Comparison of ENCODE assay signal across 8 cellular contexts in genomic region chr19:57240311-57241090, GRCh38. TPM values are rescaled to one million over a fixed set of nuclear protein-coding genes. Genes with fewer than 3 reads are reported as not detected.
DNase-seq lines count a peak whose midpoint lies in the region; ATAC-seq and TF ChIP-seq lines count a peak whose summit lies in the region.

Gene ZNF805 (plus strand): TSS chr19:57240632. CDS start chr19:57240892, 260 bp downstream.

- no peak for TF ChIP-seq CTCF in GM23338 (conservative IDR thresholded peaks at IDR 0.05; ENCODE audit: low read depth in 2 of 2)
- no peak for TF ChIP-seq CTCF in fibroblast of lung (conservative IDR thresholded peaks at IDR 0.05 in 1 of 2, IDR thresholded peaks at IDR 0.05 in 1 of 2; ENCODE audit: low read depth in 1 of 2, low read length in 2 of 2)

- peaks cover 8% of the 10 kb centered on the region for H4K20me1 ChIP-seq in GM23338 (replicated peaks; ENCODE audit: insufficient read depth)
- no peaks in the 10 kb centered on the region for H4K20me1 ChIP-seq in fibroblast of lung (ENCODE audit: control insufficient read depth, extremely low read depth, insufficient read depth, low read length)

- no peaks in the 10 kb centered on the region for H3K9me3 Mint-ChIP-seq in GM23338
- no peaks in the 10 kb centered on the region for H3K9me3 Mint-ChIP-seq in activated T-helper 17 cell treated with anti-CD3 and anti-CD28 coated beads, Interleukin-2, amount 50 U/mL, for 72 hours
- H3K9me3 Mint-ChIP-seq in naive B cell = peaks cover 0 to 3% (median 0%) of the 10 kb centered on the region in 7 donors
- no peaks in the 10 kb centered on the region for H3K9me3 Mint-ChIP-seq in stimulated activated effector memory CD8-positive, alpha-beta T cell treated with anti-CD3 and anti-CD28 coated beads, Interleukin-12 subunit alpha, Interleukin-12 subunit beta, amount 100 ng/mL, for 72 hours

- peaks cover 6% of the 10 kb centered on the region for H3K27me3 Mint-ChIP-seq in GM23338 (ENCODE audit: insufficient read depth, low read depth, poor library complexity)
- no peaks in the 10 kb centered on the region for H3K27me3 Mint-ChIP-seq in activated T-helper 17 cell treated with anti-CD3 and anti-CD28 coated beads, Interleukin-2, amount 50 U/mL, for 72 hours
- H3K27me3 Mint-ChIP-seq in naive B cell = no peaks in the 10 kb centered on the region

- H3K4me1 Mint-ChIP-seq in GM23338 (peaks cover 8% of the 10 kb centered on the region; the same call in 2 of the 3 replicates), naive B cell (peaks cover 20 to 41% (median 32%) of the 10 kb centered on the region in 3 donors)
- H3K4me1 Mint-ChIP-seq in activated T-helper 17 cell treated with anti-CD3 and anti-CD28 coated beads, Interleukin-2, amount 50 U/mL, for 72 hours = peaks cover 12% of the 10 kb centered on the region
- H3K4me1 Mint-ChIP-seq in stimulated activated effector memory CD8-positive, alpha-beta T cell treated with anti-CD3 and anti-CD28 coated beads, Interleukin-12 subunit alpha, Interleukin-12 subunit beta, amount 100 ng/mL, for 72 hours = peaks cover 28% of the 10 kb centered on the region

- peak within 1 kb of the TSS; percentile 99 for H3K4me3 ChIP-seq in GM23338
- peak within 1 kb of the TSS; percentile 52 to 100 (median 84) for H3K4me3 ChIP-seq in fibroblast of lung (replicated peaks in 1 of 4; ENCODE audit: control extremely low read depth in 1 of 4, insufficient read depth in 1 of 4, low read depth in 3 of 4, low read length in 4 of 4)

- no peaks in the 10 kb centered on the region; the same call in 1 of the 2 replicates for H3K4me1 ChIP-seq in GM23338 (ENCODE audit: insufficient read depth)
- peaks cover 6% of the 10 kb centered on the region for H3K4me1 ChIP-seq in fibroblast of lung (ENCODE audit: control insufficient read depth, extremely low read depth, insufficient read depth, low read length)

- H3K9me3 ChIP-seq in fibroblast of lung (ENCODE audit: control insufficient read depth, insufficient read depth, low read depth, low read length) = no peaks in the 10 kb centered on the region

- peaks cover 30% of the 10 kb centered on the region for H3K79me2 ChIP-seq in GM23338 (replicated peaks; ENCODE audit: insufficient read depth)
- peaks cover 32% of the 10 kb centered on the region for H3K79me2 ChIP-seq in fibroblast of lung (ENCODE audit: control insufficient read depth, insufficient read depth, low read length)

- H3K27ac Mint-ChIP-seq in GM23338 = peak within 1 kb of the TSS; percentile 98
- H3K27ac Mint-ChIP-seq in activated T-helper 17 cell treated with anti-CD3 and anti-CD28 coated beads, Interleukin-2, amount 50 U/mL, for 72 hours = peak within 1 kb of the TSS; percentile 89
- peak within 1 kb of the TSS; percentile 76 to 99 (median 97) for H3K27ac Mint-ChIP-seq in naive B cell
- H3K27ac Mint-ChIP-seq in stimulated activated effector memory CD8-positive, alpha-beta T cell treated with anti-CD3 and anti-CD28 coated beads, Interleukin-12 subunit alpha, Interleukin-12 subunit beta, amount 100 ng/mL, for 72 hours = peak within 1 kb of the TSS; percentile 95

- peak within 1 kb of the TSS; percentile 89 for H3K9ac ChIP-seq in fibroblast of lung (ENCODE audit: insufficient read depth, low read length)

- H3K27ac ChIP-seq in GM23338 (ENCODE audit: low read depth) = peak within 1 kb of the TSS; percentile 85
- peak within 1 kb of the TSS; percentile 91 for H3K27ac ChIP-seq in fibroblast of lung (ENCODE audit: insufficient read depth, low read length)

- DNase-seq in EH (ENCODE audit: low read depth) (peak; percentile 92), GM23338 (ENCODE audit: low spot score) (peak; percentile 99), LHCN-M2 (ENCODE audit: low read depth) (peak; percentile 85), RPMI7951 (ENCODE audit: low read depth) (peak; percentile 92), fibroblast of lung (ENCODE audit: low read depth in 2 of 2) (peak; percentile 91), naive B cell (peak; percentile 92)
- DNase-seq in stimulated activated effector memory CD8-positive, alpha-beta T cell treated with anti-CD3 and anti-CD28 coated beads, Interleukin-12 subunit alpha, Interleukin-12 subunit beta, amount 100 ng/mL, for 72 hours (ENCODE audit: low spot score in 2 of 2) = peak; percentile 76 to 96

- H3K9me2 ChIP-seq in GM23338 (ENCODE audit: insufficient read depth) = peaks cover 6% of the 10 kb centered on the region; the same call in 1 of the 2 replicates

- H3K36me3 ChIP-seq in GM23338 (ENCODE audit: insufficient read depth) (no peaks in the 10 kb centered on the region; the same call in 1 of the 2 replicates), fibroblast of lung (ENCODE audit: control insufficient read depth, insufficient read depth, low read length) (peaks cover 5% of the 10 kb centered on the region)

- H3F3A ChIP-seq in GM23338 (replicated peaks; ENCODE audit: low read depth) = no peaks in the 10 kb centered on the region; the same call in 1 of the 2 replicates

- H3K27me3 ChIP-seq in GM23338 (ENCODE audit: insufficient read depth) (no peaks in the 10 kb centered on the region), fibroblast of lung (ENCODE audit: control insufficient read depth, insufficient read depth, low read length) (no peaks in the 10 kb centered on the region)

- ATAC-seq in GM23338 (peak; percentile 97), naive B cell (ENCODE audit: low read depth in 2 of 2) (peak; percentile 92 to 94)
- ATAC-seq in activated T-helper 17 cell treated with anti-CD3 and anti-CD28 coated beads, Interleukin-2, amount 50 U/mL, for 72 hours (replicated peaks) = peak; percentile 99
- peak; percentile 98 for ATAC-seq in stimulated activated effector memory CD8-positive, alpha-beta T cell treated with anti-CD3 and anti-CD28 coated beads, Interleukin-12 subunit alpha, Interleukin-12 subunit beta, amount 100 ng/mL, for 72 hours

- H2AFZ ChIP-seq in GM23338 (peak within 1 kb of the TSS; percentile 97), fibroblast of lung (ENCODE audit: low read length) (peak within 1 kb of the TSS; percentile 97)

- H3K4me3 Mint-ChIP-seq in GM23338 (peak within 1 kb of the TSS; percentile 97), naive B cell (peak within 1 kb of the TSS; percentile 91 to 97 (median 95))
- H3K4me3 Mint-ChIP-seq in activated T-helper 17 cell treated with anti-CD3 and anti-CD28 coated beads, Interleukin-2, amount 50 U/mL, for 72 hours = peak within 1 kb of the TSS; percentile 87
- peak within 1 kb of the TSS; percentile 79 for H3K4me3 Mint-ChIP-seq in stimulated activated effector memory CD8-positive, alpha-beta T cell treated with anti-CD3 and anti-CD28 coated beads, Interleukin-12 subunit alpha, Interleukin-12 subunit beta, amount 100 ng/mL, for 72 hours

- peaks cover 11% of the 10 kb centered on the region for H3K36me3 Mint-ChIP-seq in GM23338 (ENCODE audit: low read depth)
- H3K36me3 Mint-ChIP-seq in activated T-helper 17 cell treated with anti-CD3 and anti-CD28 coated beads, Interleukin-2, amount 50 U/mL, for 72 hours (ENCODE audit: low read depth) = peaks cover 22% of the 10 kb centered on the region
- H3K36me3 Mint-ChIP-seq in naive B cell = peaks cover 8 to 12% of the 10 kb centered on the region in 2 donors
- peaks cover 30% of the 10 kb centered on the region for H3K36me3 Mint-ChIP-seq in stimulated activated effector memory CD8-positive, alpha-beta T cell treated with anti-CD3 and anti-CD28 coated beads, Interleukin-12 subunit alpha, Interleukin-12 subunit beta, amount 100 ng/mL, for 72 hours

- peak within 1 kb of the TSS; percentile 99 for H3K4me2 ChIP-seq in GM23338
- peak within 1 kb of the TSS; percentile 83 for H3K4me2 ChIP-seq in fibroblast of lung (ENCODE audit: extremely low read depth, insufficient read depth, low read length)

TF ChIP-seq in GM23338, 12 proteins besides CTCF, POLR2A, EP300 and RAD21:
- TF ChIP-seq POLR2AphosphoS5 (IDR thresholded peaks at IDR 0.05; ENCODE audit: low read depth) = peak; percentile 68
- no peak for TF ChIP-seq JUNB (IDR thresholded peaks at IDR 0.05; ENCODE audit: unreplicated experiment)
- TF ChIP-seq CREB1 (CRISPR knock-in tag; IDR thresholded peaks at IDR 0.05; ENCODE audit: low read depth) = peak; percentile 98
- peak; percentile 97 for TF ChIP-seq ETS1 (IDR thresholded peaks at IDR 0.05)

RNA-seq across cellular contexts. Expression of gene ZNF805, which starts in this region (rescaled TPM):
- total RNA-seq in GM23338 (2014; rRNA removed; shearing (Covaris generic)) = 18.5 and 19.0 TPM in 2 replicates
- polyA plus RNA-seq in GM23338 (2016; fragmentation: Nextera tagmentation; extraction: Ambion mirVana) (1.3 and 1.7 TPM in 2 replicates), fibroblast of lung (5.6 and 8.1 TPM in 2 replicates), naive B cell (ENCODE audit: low read depth in 6 of 6) (1 to 10 TPM in 5 of 6 donors, not detected in 1; 3.4 to 5.9 (median 4.7) TPM)
- total RNA-seq in LHCN-M2 (2014; rRNA removed) (8.6 and 9.2 TPM in 2 replicates), fibroblast of lung (33.4 and 40.6 TPM in 2 replicates)
- polyA plus RNA-seq in LHCN-M2 (2012) = 1.9 TPM
- total RNA-seq in RPMI7951 (2014; rRNA removed; shearing (Covaris generic)) = 10.0 and 11.9 TPM in 2 replicates
- total RNA-seq in activated T-helper 17 cell treated with anti-CD3 and anti-CD28 coated beads, Interleukin-2, amount 50 U/mL, for 72 hours = 10 to 100 TPM in 1 of 2 donors, 1 to 10 TPM in 1; 9.1 to 16.7 TPM
- polyA plus RNA-seq in fibroblast of lung (2012) = 1.5 and 2.9 TPM in 2 replicates
- 13.6 and 17.2 TPM in 2 replicates for polyA minus RNA-seq in fibroblast of lung (ENCODE audit: low replicate concordance)

Comparison
In these comparisons a context has a peak if more than half of its experiments do, and no peak if none do; other contexts are left out.
1. Peak in every context shown above with its lines: DNase-seq, ATAC-seq, H3K4me3 ChIP-seq and H3K27ac ChIP-seq.